28 cellular contexts compared by ENCODE assay signal in genomic region chr19:30580673-30581072, GRCh38.
DNase-seq lines count a peak whose midpoint lies in the region; ATAC-seq, FAIRE-seq and TF ChIP-seq lines count a peak whose summit lies in the region.
"Had no signal": no experiment of that assay in that cellular context is flagged by ENCODE, and none has a peak within 500 bp of the region (broad histone marks: within the 10 kb centered on the region; RNA-seq: fewer than 3 reads in every experiment).

No MANE protein-coding gene starts in this region.

- H3K27me3 ChIP-seq in WERI-Rb-1 (ENCODE audit: insufficient read depth, low read depth, severe bottlenecking) (no peaks in the 10 kb centered on the region), H1 (replicated peaks in 1 of 4; ENCODE audit: control insufficient read depth in 3 of 4, extremely low read depth in 1 of 4, insufficient read depth in 3 of 4, low read length in 3 of 4) (no peaks in the 10 kb centered on the region), foreskin keratinocyte (no peaks in the 10 kb centered on the region), MM.1S (replicated peaks; ENCODE audit: insufficient read depth, low read length) (peaks cover 31% of the 10 kb centered on the region)
- H3K27me3 ChIP-seq: BE2C, BLaER1 had no signal

- no peak overlapping the region for H4K5ac ChIP-seq in H1 (ENCODE audit: insufficient read length, low read depth, low read length)

- no peak overlapping the region for H2BK5ac ChIP-seq in H1 (ENCODE audit: low read depth, low read length)

- no peak overlapping the region for H2BK12ac ChIP-seq in H1 (ENCODE audit: low read depth, low read length)

- H3K56ac ChIP-seq in H1 (replicated peaks; ENCODE audit: insufficient read length, low read depth, low read length): no peak overlapping the region

- H4K20me1 ChIP-seq in H1 (replicated peaks in 1 of 2; ENCODE audit: control insufficient read depth in 1 of 2, insufficient read depth in 2 of 2, low read length in 2 of 2) (no peaks in the 10 kb centered on the region), MM.1S (ENCODE audit: insufficient read depth, low read length) (no peaks in the 10 kb centered on the region)
- H4K20me1 ChIP-seq: BLaER1 had no signal

- H3K23me2 ChIP-seq in H1 (ENCODE audit: low read depth, low read length): no peaks in the 10 kb centered on the region

- H3K9me3 ChIP-seq in WERI-Rb-1 (ENCODE audit: severe bottlenecking) (no peaks in the 10 kb centered on the region), H1 (ENCODE audit: insufficient read depth in 2 of 2, low read depth in 1 of 2, low read length in 1 of 2) (no peaks in the 10 kb centered on the region), MM.1S (replicated peaks; ENCODE audit: insufficient read depth, low read length) (no peaks in the 10 kb centered on the region)
- H3K9me3 ChIP-seq: BE2C, BLaER1 had no signal

- H3F3A ChIP-seq in MM.1S (ENCODE audit: insufficient read depth, low read length): no peaks in the 10 kb centered on the region

- H3K4me2 ChIP-seq in H1 (ENCODE audit: insufficient read depth in 1 of 2, low read depth in 2 of 2, low read length in 2 of 2) (no peak overlapping the region), MM.1S (ENCODE audit: low read depth, low read length) (no peak overlapping the region)
- H3K4me2 ChIP-seq: BLaER1 had no signal

- H2AFZ ChIP-seq in H1 (ENCODE audit: low read length): no peak overlapping the region
- H2AFZ ChIP-seq in MM.1S (ENCODE audit: low read length): no peak overlapping the region

- no peaks in the 10 kb centered on the region for H3K36me3 ChIP-seq in WERI-Rb-1
- H3K36me3 ChIP-seq in H1 (ENCODE audit: control insufficient read depth in 2 of 4, insufficient read depth in 4 of 4, low read length in 3 of 4): no peaks in the 10 kb centered on the region
- no peaks in the 10 kb centered on the region for H3K36me3 ChIP-seq in MM.1S (replicated peaks; ENCODE audit: insufficient read depth, low read length)
- H3K36me3 ChIP-seq: BE2C, BLaER1 had no signal

- TF ChIP-seq CTCF in WERI-Rb-1 (IDR thresholded peaks at IDR 0.05; ENCODE audit: low read depth, low read length): peak; percentile 68
- TF ChIP-seq CTCF in H1 (IDR thresholded peaks at IDR 0.05; ENCODE audit: control extremely low read depth in 1 of 3, insufficient read depth in 1 of 3, low read depth in 1 of 3, low read length in 3 of 3): no peak
- no peak for TF ChIP-seq CTCF in foreskin keratinocyte (conservative IDR thresholded peaks at IDR 0.05)
- no peak for TF ChIP-seq CTCF in MM.1S (IDR thresholded peaks at IDR 0.05; ENCODE audit: low read length)

- no peaks in the 10 kb centered on the region for H3K9me2 ChIP-seq in MM.1S (replicated peaks; ENCODE audit: insufficient read depth, low read length)

- CTCF ChIA-PET in H1 (lab: Charles Lee; ENCODE audit: partially characterized antibody): no interaction called here

- POLR2A ChIA-PET in H1 (lab: Charles Lee; ENCODE audit: partially characterized antibody): no interaction called here

- no peaks in the 10 kb centered on the region for H3K79me1 ChIP-seq in H1 (ENCODE audit: low read depth, low read length)

- no peaks in the 10 kb centered on the region for H3K79me2 ChIP-seq in H1 (ENCODE audit: control insufficient read depth in 1 of 2, insufficient read depth in 2 of 2, low read length in 2 of 2)
- no peaks in the 10 kb centered on the region for H3K79me2 ChIP-seq in MM.1S (ENCODE audit: low read length)

- TF ChIP-seq RAD21 in H1 (IDR thresholded peaks at IDR 0.05 in 1 of 2, conservative IDR thresholded peaks at IDR 0.05 in 1 of 2; ENCODE audit: low read depth in 2 of 2, low read length in 2 of 2): no peak

- no peak overlapping the region for H3K14ac ChIP-seq in H1 (ENCODE audit: insufficient read length)

- no peak overlapping the region for H3K4ac ChIP-seq in H1 (replicated peaks; ENCODE audit: insufficient read length, low read depth, low read length)

- H2BK15ac ChIP-seq in H1 (ENCODE audit: low read length): 0 out of 2 replicates have a peak overlapping the region, but pooled peaks have one; percentile 4

- no peak for TF ChIP-seq POLR2A in H1 (IDR thresholded peaks at IDR 0.05; ENCODE audit: control extremely low read depth in 1 of 2, low read depth in 2 of 2, low read length in 2 of 2)

- H2BK120ac ChIP-seq in H1 (replicated peaks; ENCODE audit: low read depth, low read length): no peak overlapping the region

- H3K4me1 ChIP-seq in H1 (replicated peaks in 1 of 4; ENCODE audit: control insufficient read depth in 3 of 4, insufficient read depth in 4 of 4, low read length in 3 of 4): peaks cover 0 to 2% (median 0%) of the 10 kb centered on the region in 4 experiments; a peak in 1 of 7 replicates
- no peaks in the 10 kb centered on the region for H3K4me1 ChIP-seq in foreskin keratinocyte
- no peaks in the 10 kb centered on the region for H3K4me1 ChIP-seq in MM.1S (ENCODE audit: low read length)
- H3K4me1 ChIP-seq: BE2C, BLaER1 had no signal

- H4K91ac ChIP-seq in H1 (replicated peaks; ENCODE audit: insufficient read length, low read length): no peak overlapping the region

- H2BK20ac ChIP-seq in H1 (ENCODE audit: low read length): no peak overlapping the region

- no peak overlapping the region for H3K4me3 ChIP-seq in WERI-Rb-1 (ENCODE audit: low read depth, low read length)
- no peak overlapping the region for H3K4me3 ChIP-seq in H1 (ENCODE audit: extremely low read depth in 1 of 4, insufficient read depth in 2 of 4, low read depth in 3 of 4, low read length in 4 of 4)
- H3K4me3 ChIP-seq in MM.1S (ENCODE audit: low read length): no peak overlapping the region
- H3K4me3 ChIP-seq: BLaER1 had no signal

- TF ChIP-seq EP300 in H1 (IDR thresholded peaks at IDR 0.05; ENCODE audit: borderline replicate concordance in 1 of 2, low read depth in 2 of 2, low read length in 2 of 2): no peak

- H3K27ac ChIP-seq in WERI-Rb-1 (no peak overlapping the region), H1 (ENCODE audit: low read depth, low read length) (no peak overlapping the region), foreskin keratinocyte (no peak overlapping the region), MM.1S (ENCODE audit: low read length) (no peak overlapping the region)
- H3K27ac ChIP-seq: BLaER1 had no signal

- DNase-seq in WERI-Rb-1 (peak; percentile 56), H1 (ENCODE audit: low read depth in 1 of 2, low spot score in 2 of 2) (no peak), posterior vena cava (ENCODE audit: low spot score) (peak; percentile 35), superior temporal gyrus (ENCODE audit: extremely low spot score) (peak; percentile 38), HuH-7 (ENCODE audit: low spot score) (no peak), foreskin keratinocyte (no peak), MM.1S (no peak), NCI-H1417 treated with DMSO at 0.1 percent for 48 hours (lab: John Stamatoyannopoulos, UW) (no peak)
- DNase-seq: 8988T; ACHN; BE2C; C1 segment of cervical spinal cord; CD4-positive, alpha-beta memory T cell; CD4-positive, CD25-positive, alpha-beta regulatory T cell; CD8-positive, alpha-beta memory T cell; COR-L47; DMS 273 treated with DMSO at 0.1 percent for 48 hours; DMS153; DMS53; DMS79; DND-41; EL; GF-D8 had no signal

- no peak overlapping the region for H4K8ac ChIP-seq in H1 (ENCODE audit: extremely low read depth, insufficient read depth, low read length)

- H3K9ac ChIP-seq in H1 (replicated peaks in 1 of 4; ENCODE audit: extremely low read depth in 1 of 4, low read depth in 3 of 4, low read length in 3 of 4): no peak overlapping the region
- no peak overlapping the region for H3K9ac ChIP-seq in MM.1S (ENCODE audit: low read length)
- H3K9ac ChIP-seq: BLaER1 had no signal

- no peak for ATAC-seq in foreskin keratinocyte

- no peak for FAIRE-seq in H1 (lab: Jason Lieb, UNC)
- FAIRE-seq: A204.1, G401.6, GM12891, GM19239 had no signal

- WGBS in H1 (ENCODE audit: extremely low coverage in 1 of 2, insufficient coverage in 1 of 2, insufficient read length in 1 of 2, insufficient replicate concordance in 2 of 2, low coverage in 1 of 2, low lambda C conversion rate in 2 of 2, missing lambda C conversion rate in 1 of 2), 2 experiments: 100% methylated on average over 4 of the region's 4 CpGs; no CpG with 5 or more reads in 1 of the 2 experiments

- intact Hi-C loops in posterior vena cava (cut with DNase I): no loop called here

- no peak overlapping the region for H2AK5ac ChIP-seq in H1 (ENCODE audit: low read depth, low read length)

- H3K23ac ChIP-seq in H1 (ENCODE audit: insufficient read length): no peak overlapping the region

- no peak overlapping the region for H3K18ac ChIP-seq in H1 (ENCODE audit: extremely low read depth, low read length)

TF ChIP-seq in H1, 55 proteins besides CTCF, POLR2A, EP300 and RAD21:
- TF ChIP-seq NRF1 (IDR thresholded peaks at IDR 0.05; ENCODE audit: low read depth, low read length): no peak
- no peak for TF ChIP-seq ZNF274 (IDR thresholded peaks at IDR 0.05; ENCODE audit: borderline replicate concordance, extremely low read depth, low read length)
- TF ChIP-seq RBBP5 (IDR thresholded peaks at IDR 0.05; ENCODE audit: borderline replicate concordance, low read depth, low read length): no peak
- TF ChIP-seq MAFK (IDR thresholded peaks at IDR 0.05; ENCODE audit: low read depth, low read length): no peak
- no peak for TF ChIP-seq TCF12 (IDR thresholded peaks at IDR 0.05; ENCODE audit: low read depth, low read length)
- TF ChIP-seq SUZ12 (IDR thresholded peaks at IDR 0.05; ENCODE audit: low read length): no peak
- TF ChIP-seq BRCA1 (IDR thresholded peaks at IDR 0.05; ENCODE audit: low read depth, low read length): no peak
- TF ChIP-seq HDAC6 (IDR thresholded peaks at IDR 0.05; ENCODE audit: low read depth, low read length): no peak
- TF ChIP-seq GTF2F1 (IDR thresholded peaks at IDR 0.05; ENCODE audit: borderline replicate concordance, low read depth, low read length): no peak
- no peak for TF ChIP-seq SIRT6 (IDR thresholded peaks at IDR 0.05; ENCODE audit: low read length)
- TF ChIP-seq CREB1 (IDR thresholded peaks at IDR 0.05): no peak
- no peak for TF ChIP-seq JUND (IDR thresholded peaks at IDR 0.05; ENCODE audit: low read length)
- TF ChIP-seq SIN3A (conservative IDR thresholded peaks at IDR 0.05 in 1 of 2, IDR thresholded peaks at IDR 0.05 in 1 of 2; ENCODE audit: low read depth in 1 of 2, low read length in 2 of 2): no peak
- TF ChIP-seq POLR2AphosphoS5 (IDR thresholded peaks at IDR 0.05; ENCODE audit: low read depth, low read length): no peak
- no peak for TF ChIP-seq SAP30 (IDR thresholded peaks at IDR 0.05; ENCODE audit: insufficient read depth, insufficient replicate concordance, low read length)
- no peak for TF ChIP-seq ASH2L (IDR thresholded peaks at IDR 0.05; ENCODE audit: low read length)
- TF ChIP-seq SP4 (IDR thresholded peaks at IDR 0.05; ENCODE audit: low read length): no peak
- no peak for TF ChIP-seq CHD2 (IDR thresholded peaks at IDR 0.05; ENCODE audit: low read length)
- TF ChIP-seq MAX (IDR thresholded peaks at IDR 0.05): no peak
TF ChIP-seq in H1: peak in this region for 0.

Comparison
In these comparisons a context has a peak if more than half of its experiments do, and no peak if none do; other contexts are left out.
1. DNase-seq: peak in WERI-Rb-1 (single experiment), posterior vena cava (single experiment) and superior temporal gyrus (single experiment); none in H1 (0 of 2), HuH-7 (single experiment), foreskin keratinocyte (0 of 2), MM.1S (single experiment) and NCI-H1417 treated with DMSO at 0.1 percent for 48 hours (single experiment).